In the genomic region with DNA sequence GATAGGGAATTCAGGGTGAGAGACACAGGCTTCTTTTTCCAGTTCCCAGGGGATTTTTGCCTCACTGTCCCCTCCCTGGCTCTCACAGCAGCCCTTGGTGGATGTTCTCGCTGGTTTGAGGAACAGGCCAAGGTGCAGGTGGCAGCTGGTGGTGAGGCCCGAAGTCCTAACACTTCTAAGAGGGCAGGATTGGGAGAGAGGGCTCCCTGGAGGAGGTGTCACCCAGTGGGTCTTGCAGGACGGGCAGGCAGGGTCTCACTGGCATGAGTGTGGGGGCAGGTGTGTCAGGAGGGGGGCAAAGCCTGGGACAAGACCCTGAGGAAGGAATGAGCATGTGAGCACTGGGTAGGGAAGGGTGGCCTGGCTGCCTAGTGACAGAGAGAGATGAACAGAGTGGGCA, we compare ENCODE assay signal across 13 cellular contexts. TPM values are rescaled to one million over a fixed set of nuclear protein-coding genes. Genes with fewer than 3 reads are reported as not detected.
DNase-seq lines count a peak whose midpoint lies in the region; ATAC-seq and TF ChIP-seq lines count a peak whose summit lies in the region.
"Had no signal": no experiment of that assay in that cellular context is flagged by ENCODE, and none has a peak within 500 bp of the region (broad histone marks: within the 10 kb centered on the region; RNA-seq: fewer than 3 reads in every experiment).

No MANE protein-coding gene starts in this region.

- no peak for TF ChIP-seq CTCF in left ventricle myocardium inferior (IDR thresholded peaks at IDR 0.05; ENCODE audit: borderline replicate concordance)
- no peak for TF ChIP-seq CTCF in SU-DHL-6 (IDR thresholded peaks at IDR 0.05; ENCODE audit: insufficient read depth, low read length, poor library complexity, severe bottlenecking)
- TF ChIP-seq CTCF in lower lobe of right lung (IDR thresholded peaks at IDR 0.05): no peak
- no peak for TF ChIP-seq CTCF in tibial nerve (IDR thresholded peaks at IDR 0.05)

- H3K36me3 ChIP-seq in left ventricle myocardium inferior (no peaks in the 10 kb centered on the region), SU-DHL-6 (ENCODE audit: low read length) (no peaks in the 10 kb centered on the region), lower lobe of right lung (peaks cover 8% of the 10 kb centered on the region), tibial nerve (peaks cover 0 to 11% (median 0%) of the 10 kb centered on the region in 3 donors)
- H3K36me3 ChIP-seq: cardiac muscle cell had no signal

- TF ChIP-seq EP300 in tibial nerve (IDR thresholded peaks at IDR 0.05): no peak

- intact Hi-C loops in left ventricle myocardium inferior (cut with micrococcal nuclease) (no loop called here), Right ventricle myocardium superior (cut with DNase I) (no loop called here), lower lobe of right lung (cut with DNase I) (no loop called here)

- peaks cover 74% of the 10 kb centered on the region for H3K4me1 ChIP-seq in left ventricle myocardium inferior
- peaks cover 50% of the 10 kb centered on the region for H3K4me1 ChIP-seq in lower lobe of right lung
- peaks cover 0 to 49% (median 34%) of the 10 kb centered on the region in 4 donors for H3K4me1 ChIP-seq in tibial nerve

- peak overlapping the region; percentile 32 for H3K9ac ChIP-seq in SU-DHL-6 (ENCODE audit: low read length)

- no peaks in the 10 kb centered on the region for H4K20me1 ChIP-seq in SU-DHL-6 (ENCODE audit: low read depth, low read length)

- peak overlapping the region; percentile 79 for H3K27ac ChIP-seq in left ventricle myocardium inferior (replicated peaks)
- peak overlapping the region; percentile 99 for H3K27ac ChIP-seq in SU-DHL-6 (ENCODE audit: low read depth, low read length)
- peak overlapping the region; percentile 43 for H3K27ac ChIP-seq in lower lobe of right lung
- peak overlapping the region in 3 of 4 donors; percentile 17 to 70 (median 69) for H3K27ac ChIP-seq in tibial nerve
- H3K27ac ChIP-seq: C4-2B, cardiac muscle cell, epithelial cell of prostate had no signal

- H3K9me3 ChIP-seq in left ventricle myocardium inferior (replicated peaks) (no peaks in the 10 kb centered on the region), SU-DHL-6 (ENCODE audit: insufficient read depth, low read length) (no peaks in the 10 kb centered on the region), lower lobe of right lung (no peaks in the 10 kb centered on the region), tibial nerve (no peaks in the 10 kb centered on the region)

- H3K4me3 ChIP-seq in left ventricle myocardium inferior: no peak overlapping the region
- no peak overlapping the region for H3K4me3 ChIP-seq in SU-DHL-6 (ENCODE audit: insufficient read depth, low read length, poor library complexity, severe bottlenecking)
- H3K4me3 ChIP-seq in lower lobe of right lung: no peak overlapping the region
- H3K4me3 ChIP-seq in tibial nerve: no peak overlapping the region
- H3K4me3 ChIP-seq: cardiac muscle cell had no signal

- no peak for TF ChIP-seq POLR2A in tibial nerve (IDR thresholded peaks at IDR 0.05)

- H3K79me2 ChIP-seq in SU-DHL-6 (ENCODE audit: insufficient read depth, low read length): peaks cover 30% of the 10 kb centered on the region

- 93 to 97% methylated on average over 3 of the region's 3 CpGs for WGBS in tibial nerve, 2 donors

- no peaks in the 10 kb centered on the region for H3K9me2 ChIP-seq in SU-DHL-6 (replicated peaks; ENCODE audit: insufficient read depth, low read length)

- H3F3A ChIP-seq in SU-DHL-6 (ENCODE audit: insufficient read depth): peaks cover 42% of the 10 kb centered on the region

- peak overlapping the region; percentile 43 for H3K4me2 ChIP-seq in SU-DHL-6 (ENCODE audit: low read depth, low read length, poor library complexity, severe bottlenecking)

- no peak overlapping the region for H2AFZ ChIP-seq in SU-DHL-6 (ENCODE audit: low read depth, low read length, severe bottlenecking)

- DNase-seq in left ventricle myocardium inferior (no peak), Right ventricle myocardium superior (no peak), lower lobe of right lung (no peak), tibial nerve (ENCODE audit: low spot score in 2 of 2) (peak in 1 of 2 donors; percentile 6), amniotic stem cell (lab: John Stamatoyannopoulos, UW) (no peak), NCI-H187 (lab: John Stamatoyannopoulos, UW) (no peak), HPDE6-E6E7 (ENCODE audit: extremely low spot score) (no peak)
- DNase-seq: NCI-H2029 had no signal

- H3K27me3 ChIP-seq in left ventricle myocardium inferior (ENCODE audit: low read depth): no peaks in the 10 kb centered on the region
- H3K27me3 ChIP-seq in SU-DHL-6 (ENCODE audit: low read length): no peaks in the 10 kb centered on the region
- no peaks in the 10 kb centered on the region for H3K27me3 ChIP-seq in lower lobe of right lung (ENCODE audit: low read depth)
- no peaks in the 10 kb centered on the region for H3K27me3 ChIP-seq in tibial nerve
- H3K27me3 ChIP-seq: cardiac muscle cell had no signal

- ATAC-seq in Right ventricle myocardium superior (ENCODE audit: poor library complexity) (no peak), lower lobe of right lung (no peak)

RNA-seq across cellular contexts. Expression of a gene that starts 9.2 kb away (rescaled TPM):
- total RNA-seq in left ventricle myocardium inferior (3.6 TPM), Right ventricle myocardium superior (4.1 TPM), lower lobe of right lung (16.0 TPM), tibial nerve (1 to 10 TPM; 2.6 to 4.2 (median 3.5) TPM)

RNA-seq across cellular contexts. Expression of a gene that starts 58.6 kb away (rescaled TPM):
- 1.1 TPM for total RNA-seq in left ventricle myocardium inferior
- 1.7 TPM for total RNA-seq in Right ventricle myocardium superior
- total RNA-seq in lower lobe of right lung: 1.2 TPM
- under 1 TPM in 3 of 4 donors, not detected in 1; 0.44 to 0.98 (median 0.63) TPM for total RNA-seq in tibial nerve
- total RNA-seq: H1 had no signal

Comparison
In these comparisons a context has a peak if more than half of its experiments do, and no peak if none do; other contexts are left out.
1. H3K27ac ChIP-seq: peak in every context shown above with its lines; median percentile 99 in SU-DHL-6; 79 in left ventricle myocardium inferior; 69 in tibial nerve; 43 in lower lobe of right lung.